ENCODE assay signal across 1 cellular context in the genomic region with DNA sequence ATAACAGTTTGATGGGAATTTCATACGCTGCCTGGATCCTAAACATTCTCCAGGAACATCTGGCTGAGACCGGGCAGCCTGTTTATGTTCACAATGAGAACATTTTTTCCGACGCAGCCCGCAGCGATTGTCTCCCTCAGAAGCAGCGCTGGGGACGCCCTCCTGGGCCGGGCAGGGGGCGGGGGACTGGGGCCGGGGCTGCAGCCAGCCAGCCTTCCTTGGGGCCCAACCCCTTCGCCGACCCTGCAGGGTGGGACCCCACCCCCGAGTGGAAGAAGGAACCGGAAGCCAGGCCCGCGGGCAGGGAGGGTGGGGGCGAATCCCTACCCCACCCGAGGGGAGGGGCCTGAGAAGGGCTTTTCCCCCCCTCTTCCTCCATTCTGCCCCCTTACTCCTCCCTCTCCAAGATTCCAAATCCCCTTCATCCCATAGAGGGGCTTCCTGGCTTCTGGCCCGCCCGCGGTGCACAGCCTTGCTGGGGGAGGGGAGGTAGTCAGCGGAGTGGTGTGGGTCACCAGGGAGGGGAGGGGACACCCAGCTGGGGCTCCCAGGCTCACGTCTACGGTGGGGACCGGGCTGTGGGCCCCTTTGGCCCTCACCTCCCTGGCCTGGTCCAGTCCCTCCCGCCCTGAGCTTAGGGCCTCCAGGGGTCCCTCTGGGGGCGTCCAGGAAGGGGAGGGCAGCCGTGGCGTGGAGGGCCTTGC.
TF ChIP-seq lines count a peak whose summit lies in the region.

No MANE protein-coding gene starts in this region.

TF ChIP-seq in K562, 482 proteins besides CTCF, POLR2A, EP300 and RAD21 (continued from another document):
- TF ChIP-seq, protein P1, sequence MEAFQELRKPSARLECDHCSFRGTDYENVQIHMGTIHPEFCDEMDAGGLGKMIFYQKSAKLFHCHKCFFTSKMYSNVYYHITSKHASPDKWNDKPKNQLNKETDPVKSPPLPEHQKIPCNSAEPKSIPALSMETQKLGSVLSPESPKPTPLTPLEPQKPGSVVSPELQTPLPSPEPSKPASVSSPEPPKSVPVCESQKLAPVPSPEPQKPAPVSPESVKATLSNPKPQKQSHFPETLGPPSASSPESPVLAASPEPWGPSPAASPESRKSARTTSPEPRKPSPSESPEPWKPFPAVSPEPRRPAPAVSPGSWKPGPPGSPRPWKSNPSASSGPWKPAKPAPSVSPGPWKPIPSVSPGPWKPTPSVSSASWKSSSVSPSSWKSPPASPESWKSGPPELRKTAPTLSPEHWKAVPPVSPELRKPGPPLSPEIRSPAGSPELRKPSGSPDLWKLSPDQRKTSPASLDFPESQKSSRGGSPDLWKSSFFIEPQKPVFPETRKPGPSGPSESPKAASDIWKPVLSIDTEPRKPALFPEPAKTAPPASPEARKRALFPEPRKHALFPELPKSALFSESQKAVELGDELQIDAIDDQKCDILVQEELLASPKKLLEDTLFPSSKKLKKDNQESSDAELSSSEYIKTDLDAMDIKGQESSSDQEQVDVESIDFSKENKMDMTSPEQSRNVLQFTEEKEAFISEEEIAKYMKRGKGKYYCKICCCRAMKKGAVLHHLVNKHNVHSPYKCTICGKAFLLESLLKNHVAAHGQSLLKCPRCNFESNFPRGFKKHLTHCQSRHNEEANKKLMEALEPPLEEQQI (IDR thresholded peaks at IDR 0.05), result no peak
- peak; percentile 14; the same call in 1 of the 2 replicates for TF ChIP-seq ZBTB7A (IDR thresholded peaks at IDR 0.05; ENCODE audit: borderline replicate concordance, control insufficient read depth, low read depth, low read length)
- TF ChIP-seq, protein P2, sequence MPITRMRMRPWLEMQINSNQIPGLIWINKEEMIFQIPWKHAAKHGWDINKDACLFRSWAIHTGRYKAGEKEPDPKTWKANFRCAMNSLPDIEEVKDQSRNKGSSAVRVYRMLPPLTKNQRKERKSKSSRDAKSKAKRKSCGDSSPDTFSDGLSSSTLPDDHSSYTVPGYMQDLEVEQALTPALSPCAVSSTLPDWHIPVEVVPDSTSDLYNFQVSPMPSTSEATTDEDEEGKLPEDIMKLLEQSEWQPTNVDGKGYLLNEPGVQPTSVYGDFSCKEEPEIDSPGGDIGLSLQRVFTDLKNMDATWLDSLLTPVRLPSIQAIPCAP (CRISPR knock-in tag; IDR thresholded peaks at IDR 0.05; ENCODE audit: borderline replicate concordance), result no peak
- TF ChIP-seq ZSCAN32 (CRISPR knock-in tag; IDR thresholded peaks at IDR 0.05), result no peak
- TF ChIP-seq ZNF146 (CRISPR knock-in tag; IDR thresholded peaks at IDR 0.05; ENCODE audit: unreplicated experiment), result no peak
- TF ChIP-seq ZNF184 (CRISPR knock-in tag; IDR thresholded peaks at IDR 0.05), result no peak
- TF ChIP-seq ZNF23 (CRISPR knock-in tag; IDR thresholded peaks at IDR 0.05), result no peak
- TF ChIP-seq NFE2L1 (tag; IDR thresholded peaks at IDR 0.05; ENCODE audit: borderline replicate concordance, low read depth), result no peak
- TF ChIP-seq MTF1 (CRISPR knock-in tag; IDR thresholded peaks at IDR 0.05; ENCODE audit: borderline replicate concordance), result no peak
- TF ChIP-seq, protein P3, sequence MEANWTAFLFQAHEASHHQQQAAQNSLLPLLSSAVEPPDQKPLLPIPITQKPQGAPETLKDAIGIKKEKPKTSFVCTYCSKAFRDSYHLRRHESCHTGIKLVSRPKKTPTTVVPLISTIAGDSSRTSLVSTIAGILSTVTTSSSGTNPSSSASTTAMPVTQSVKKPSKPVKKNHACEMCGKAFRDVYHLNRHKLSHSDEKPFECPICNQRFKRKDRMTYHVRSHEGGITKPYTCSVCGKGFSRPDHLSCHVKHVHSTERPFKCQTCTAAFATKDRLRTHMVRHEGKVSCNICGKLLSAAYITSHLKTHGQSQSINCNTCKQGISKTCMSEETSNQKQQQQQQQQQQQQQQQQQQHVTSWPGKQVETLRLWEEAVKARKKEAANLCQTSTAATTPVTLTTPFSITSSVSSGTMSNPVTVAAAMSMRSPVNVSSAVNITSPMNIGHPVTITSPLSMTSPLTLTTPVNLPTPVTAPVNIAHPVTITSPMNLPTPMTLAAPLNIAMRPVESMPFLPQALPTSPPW (CRISPR knock-in tag; IDR thresholded peaks at IDR 0.05), result 0 out of 2 replicates have a peak, but pooled peaks have one; percentile 21
